ENCODE assay signal across 1 cellular context in the genomic region with DNA sequence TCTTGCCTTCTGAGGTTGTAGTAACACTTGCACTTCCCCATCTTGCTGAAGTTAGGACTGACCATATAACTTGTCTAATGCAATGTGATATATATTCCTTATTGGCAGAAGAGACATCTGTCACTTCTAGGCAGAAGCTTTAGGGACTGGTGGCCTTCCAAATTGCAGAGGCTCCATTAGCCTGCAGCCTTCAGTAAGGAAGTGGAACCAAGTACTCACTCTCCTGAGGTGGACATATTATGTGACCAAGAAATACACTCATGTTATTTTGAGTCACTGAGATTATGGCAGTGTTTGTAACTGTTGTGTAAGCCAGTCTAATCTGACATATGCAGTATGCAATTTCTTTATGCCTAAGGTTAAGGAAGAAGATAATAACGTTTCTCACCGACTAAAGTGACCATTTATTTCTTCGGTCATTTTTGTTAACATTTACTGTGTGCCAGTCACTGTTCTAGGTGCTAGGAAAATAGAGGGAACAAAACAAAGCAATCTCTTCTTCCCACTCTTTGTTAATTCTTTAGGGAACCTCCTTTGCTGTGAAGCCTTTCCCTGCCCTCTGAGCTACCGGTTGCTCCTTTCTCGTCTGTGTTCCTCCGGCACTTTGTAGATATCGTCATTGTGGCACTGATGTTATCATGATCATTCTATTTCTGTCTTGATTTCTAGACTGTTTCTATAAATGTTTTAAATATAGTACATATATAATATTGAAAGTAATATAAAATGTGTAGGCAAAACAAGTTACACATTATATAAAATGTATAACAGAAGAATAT.
TF ChIP-seq lines count a peak whose summit lies in the region.

No MANE protein-coding gene starts in this region.

TF ChIP-seq in WTC11, 78 proteins besides CTCF, POLR2A, EP300 and RAD21 (continued from another document):
- TF ChIP-seq, protein P1, sequence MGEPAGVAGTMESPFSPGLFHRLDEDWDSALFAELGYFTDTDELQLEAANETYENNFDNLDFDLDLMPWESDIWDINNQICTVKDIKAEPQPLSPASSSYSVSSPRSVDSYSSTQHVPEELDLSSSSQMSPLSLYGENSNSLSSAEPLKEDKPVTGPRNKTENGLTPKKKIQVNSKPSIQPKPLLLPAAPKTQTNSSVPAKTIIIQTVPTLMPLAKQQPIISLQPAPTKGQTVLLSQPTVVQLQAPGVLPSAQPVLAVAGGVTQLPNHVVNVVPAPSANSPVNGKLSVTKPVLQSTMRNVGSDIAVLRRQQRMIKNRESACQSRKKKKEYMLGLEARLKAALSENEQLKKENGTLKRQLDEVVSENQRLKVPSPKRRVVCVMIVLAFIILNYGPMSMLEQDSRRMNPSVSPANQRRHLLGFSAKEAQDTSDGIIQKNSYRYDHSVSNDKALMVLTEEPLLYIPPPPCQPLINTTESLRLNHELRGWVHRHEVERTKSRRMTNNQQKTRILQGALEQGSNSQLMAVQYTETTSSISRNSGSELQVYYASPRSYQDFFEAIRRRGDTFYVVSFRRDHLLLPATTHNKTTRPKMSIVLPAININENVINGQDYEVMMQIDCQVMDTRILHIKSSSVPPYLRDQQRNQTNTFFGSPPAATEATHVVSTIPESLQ (CRISPR knock-in tag; IDR thresholded peaks at IDR 0.05): no peak
- no peak for TF ChIP-seq TCF7 (CRISPR knock-in tag; IDR thresholded peaks at IDR 0.05; ENCODE audit: low read depth)
- TF ChIP-seq NR3C1 (CRISPR knock-in tag; conservative IDR thresholded peaks at IDR 0.05; ENCODE audit: low read depth): no peak
